ENCODE assay signal across 29 cellular contexts in genomic region chr10:28840202-28840601, GRCh38.
A peak's percentile ranks its signal among the peaks of the same experiment; 100 is the strongest.
DNase-seq lines count a peak whose midpoint lies in the region; ATAC-seq and TF ChIP-seq lines count a peak whose summit lies in the region.
"Had no signal": no experiment of that assay in that cellular context is flagged by ENCODE, and none has a peak within 500 bp of the region (broad histone marks: within the 10 kb centered on the region; RNA-seq: fewer than 3 reads in every experiment).

No MANE protein-coding gene starts in this region.

- H4K20me1 ChIP-seq in smooth muscle cell (ENCODE audit: low read depth): no peaks in the 10 kb centered on the region

- TF ChIP-seq POLR2A in adrenal gland (IDR thresholded peaks at IDR 0.05) (no peak), erythroblast (IDR thresholded peaks at IDR 0.05; ENCODE audit: low read length) (no peak)

- H3K4me3 ChIP-seq in cardiac muscle cell (no peak overlapping the region), adrenal gland (no peak overlapping the region), lung (no peak overlapping the region), smooth muscle cell (no peak overlapping the region)
- H3K4me3 ChIP-seq: SK-N-MC, stomach, thyroid gland had no signal

- ATAC-seq in Right ventricle myocardium superior (ENCODE audit: poor library complexity) (no peak), lung (ENCODE audit: insufficient read depth, low FRiP score) (no peak), HG02852 (IDR thresholded peaks at IDR 0.05; ENCODE audit: unreplicated experiment) (no peak)
- ATAC-seq: activated CD4-positive, CD25-positive, alpha-beta regulatory T cell treated with anti-CD3 and anti-CD28 coated beads, Interleukin-2, amount 50 U/mL, for 24 hours; activated CD8-positive, alpha-beta memory T cell treated with anti-CD3 and anti-CD28 coated beads, Interleukin-2, amount 10 ng/mL, durations not matched to agents 7 days and 5 days; sciatic nerve; T-helper 17 cell had no signal

- WGBS in adrenal gland, 4 donors: 34 to 46% (median 43%) methylated on average over 6 of the region's 6 CpGs
- 80 to 92% methylated on average over 6 of the region's 6 CpGs for WGBS in lung, 2 donors
- 41% methylated on average over 6 of the region's 6 CpGs for WGBS in smooth muscle cell (ENCODE audit: low lambda C conversion rate)

- H3K9me3 ChIP-seq in cardiac muscle cell (ENCODE audit: low read depth) (no peaks in the 10 kb centered on the region), adrenal gland (replicated peaks in 1 of 3) (no peaks in the 10 kb centered on the region), lung (ENCODE audit: control insufficient read depth in 2 of 2, insufficient read depth in 1 of 2, low read length in 1 of 2) (peaks cover 0 to 4% of the 10 kb centered on the region in 2 donors), smooth muscle cell (replicated peaks; ENCODE audit: low read depth) (no peaks in the 10 kb centered on the region)
- H3K9me3 ChIP-seq: thyroid gland had no signal

- H3K4me2 ChIP-seq in smooth muscle cell: peak overlapping the region; percentile 68

- peak overlapping the region; percentile 94 for H3K27ac ChIP-seq in cardiac muscle cell
- H3K27ac ChIP-seq in adrenal gland: peak overlapping the region in 4 of 5 donors; percentile 20 to 56 (median 44)
- peak overlapping the region; percentile 22 to 82 for H3K27ac ChIP-seq in lung (ENCODE audit: low read depth in 1 of 2, low read length in 1 of 2)
- H3K27ac ChIP-seq in smooth muscle cell (ENCODE audit: low read depth): peak overlapping the region; percentile 97
- H3K27ac ChIP-seq: SK-N-MC, stomach, thyroid gland had no signal

- H3K9ac ChIP-seq in smooth muscle cell (ENCODE audit: low read depth): no peak overlapping the region

- intact Hi-C loops in Right ventricle myocardium superior (cut with DNase I) (loop anchor here (5.0 kb wide), 1 partner anchor 147 kb away; no protein-coding TSS in a partner anchor), adrenal gland (cut with DNase I) (no loop called here)

- H3K36me3 ChIP-seq in cardiac muscle cell (no peaks in the 10 kb centered on the region), adrenal gland (replicated peaks in 1 of 2) (no peaks in the 10 kb centered on the region), lung (ENCODE audit: control insufficient read depth in 2 of 2, insufficient read depth in 2 of 2, low read length in 2 of 2) (no peaks in the 10 kb centered on the region), smooth muscle cell (ENCODE audit: low read depth) (no peaks in the 10 kb centered on the region)
- H3K36me3 ChIP-seq: stomach, thyroid gland had no signal

- H3K79me2 ChIP-seq in smooth muscle cell (ENCODE audit: low read depth): peaks cover 12% of the 10 kb centered on the region

- TF ChIP-seq CTCF in cardiac muscle cell (IDR thresholded peaks at IDR 0.05; ENCODE audit: low read depth, low read length) (no peak), adrenal gland (IDR thresholded peaks at IDR 0.05) (no peak), lung (IDR thresholded peaks at IDR 0.05; ENCODE audit: control extremely low read depth, extremely low read depth) (no peak), smooth muscle cell (IDR thresholded peaks at IDR 0.05; ENCODE audit: borderline replicate concordance, insufficient read depth, poor library complexity, severe bottlenecking) (no peak)

- H3K4me1 ChIP-seq in cardiac muscle cell (ENCODE audit: low read depth): peaks cover 40% of the 10 kb centered on the region
- peaks cover 27 to 36% of the 10 kb centered on the region in 2 donors for H3K4me1 ChIP-seq in adrenal gland (replicated peaks in 1 of 2)
- peaks cover 0 to 5% of the 10 kb centered on the region in 2 donors for H3K4me1 ChIP-seq in lung (ENCODE audit: control insufficient read depth in 2 of 2, insufficient read depth in 2 of 2, low read length in 2 of 2)
- peaks cover 11% of the 10 kb centered on the region for H3K4me1 ChIP-seq in smooth muscle cell (ENCODE audit: low read depth)
- H3K4me1 ChIP-seq: thyroid gland had no signal

- DNase-seq in cardiac muscle cell (ENCODE audit: low read depth in 1 of 2, low spot score in 1 of 2) (no peak), Right ventricle myocardium superior (no peak), adrenal gland (no peak), lung (ENCODE audit: low spot score) (no peak), smooth muscle cell (lab: John Stamatoyannopoulos, UW; ENCODE audit: unreplicated experiment) (no peak), erythroblast (lab: John Stamatoyannopoulos, UW) (no peak), NK-92 (lab: John Stamatoyannopoulos, UW; ENCODE audit: unreplicated experiment) (no peak)
- DNase-seq: 8988T; activated CD4-positive, alpha-beta T cell treated with anti-CD3 and anti-CD28 coated beads, Interleukin-2, amount 50 U/mL, for 4 hours; activated CD8-positive, alpha-beta memory T cell treated with anti-CD3 and anti-CD28 coated beads, Interleukin-2, amount 10 ng/mL, durations not matched to agents 7 days and 5 days; activated gamma-delta T cell treated with Interleukin-2 at 50 U/mL for 16 hours; activated naive CD8-positive, alpha-beta T cell treated with anti-CD3 and anti-CD28 coated beads, Interleukin-2, amount 10 ng/mL, durations not matched to agents 7 days and 5 days; activated T-cell treated with anti-CD3 and anti-CD28 coated beads, Interleukin-2, amount 50 U/mL, for 48 hours; CD4-positive, alpha-beta T cell; hippocampal formation; Karpas-422; NCI-H1417 treated with DMSO at 0.1 percent for 48 hours; NCI-H2227 treated with DMSO at 0.1 percent for 48 hours; NCI-H526; NK-92 treated with Interleukin-12 subunit alpha and Interleukin-12 subunit beta, amount 100 ng/mL, for 24 hours; posterior cingulate gyrus; stimulated activated CD4-positive, alpha-beta T cell treated with anti-CD3 and anti-CD28 coated beads, Interleukin-4, amount 100 ng/mL, for 1 hour; T-helper 17 cell; thyroid gland had no signal

- H2AFZ ChIP-seq in smooth muscle cell (ENCODE audit: low read depth): no peak overlapping the region

- peaks cover 40% of the 10 kb centered on the region for H3F3A ChIP-seq in smooth muscle cell (ENCODE audit: low read depth)

- H3K27me3 ChIP-seq in cardiac muscle cell: no peaks in the 10 kb centered on the region
- H3K27me3 ChIP-seq in adrenal gland: no peaks in the 10 kb centered on the region
- no peaks in the 10 kb centered on the region for H3K27me3 ChIP-seq in lung (ENCODE audit: control insufficient read depth, insufficient read depth)
- no peaks in the 10 kb centered on the region for H3K27me3 ChIP-seq in smooth muscle cell (ENCODE audit: low read depth)
- H3K27me3 ChIP-seq: stomach, thyroid gland had no signal

Comparison
In these comparisons a context has a peak if more than half of its experiments do, and no peak if none do; other contexts are left out.
1. H3K27ac ChIP-seq: peak in every context shown above with its lines; median percentile 97 in smooth muscle cell; 94 in cardiac muscle cell; 52 in lung; 44 in adrenal gland.